9 cellular contexts compared by ENCODE assay signal in the genomic region with DNA sequence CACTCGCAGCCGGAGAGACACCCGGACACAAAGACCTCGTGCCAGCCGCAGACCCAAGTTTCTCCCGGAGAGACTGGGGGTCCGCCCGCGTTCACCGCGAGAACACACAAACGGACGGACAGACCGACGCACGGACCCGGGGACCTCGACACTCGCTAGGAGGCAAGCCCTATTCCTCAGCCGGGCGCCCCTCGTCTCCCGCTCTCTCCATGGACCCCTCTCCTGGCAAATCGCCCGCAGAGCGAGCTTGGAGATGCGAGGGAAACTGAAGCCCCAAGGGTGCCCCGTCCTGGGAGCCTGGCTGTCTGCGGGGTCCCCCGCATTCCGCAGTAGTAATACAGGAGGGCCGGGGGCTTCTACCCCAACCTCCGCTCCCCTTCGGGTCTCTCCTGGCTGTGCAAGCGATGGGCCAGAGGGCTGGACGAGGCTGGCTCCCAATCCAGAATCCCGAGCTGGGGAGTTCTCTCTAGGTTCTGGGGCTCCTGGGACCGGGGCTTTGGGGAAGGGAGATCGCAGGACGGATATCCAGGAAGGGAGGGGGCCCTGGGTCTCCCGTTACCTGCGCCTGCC. TPM values are rescaled to one million over a fixed set of nuclear protein-coding genes. Genes with fewer than 3 reads are reported as not detected.
DNase-seq lines count a peak whose midpoint lies in the region; ATAC-seq and TF ChIP-seq lines count a peak whose summit lies in the region.
"Had no signal": no experiment of that assay in that cellular context is flagged by ENCODE, and none has a peak within 500 bp of the region (broad histone marks: within the 10 kb centered on the region; RNA-seq: fewer than 3 reads in every experiment).

No MANE protein-coding gene starts in this region.

- H3K36me3 ChIP-seq in cardiac muscle cell, result no peaks in the 10 kb centered on the region
- H3K36me3 ChIP-seq in colonic mucosa, result no peaks in the 10 kb centered on the region
- no peaks in the 10 kb centered on the region for H3K36me3 ChIP-seq in upper lobe of left lung

- H3K9me3 ChIP-seq in cardiac muscle cell (ENCODE audit: low read depth) (no peaks in the 10 kb centered on the region), colonic mucosa (no peaks in the 10 kb centered on the region), upper lobe of left lung (no peaks in the 10 kb centered on the region)

- peaks cover 57 to 64% of the 10 kb centered on the region in 2 donors for H3K27me3 Mint-ChIP-seq in natural killer cell (ENCODE audit: low read depth in 2 of 2)

- TF ChIP-seq EP300 in upper lobe of left lung (IDR thresholded peaks at IDR 0.05), result no peak

- no peaks in the 10 kb centered on the region for H3K9me3 Mint-ChIP-seq in natural killer cell

- H3K4me1 Mint-ChIP-seq in natural killer cell, result peaks cover 11 to 30% of the 10 kb centered on the region in 2 donors

- no peaks in the 10 kb centered on the region for H3K36me3 Mint-ChIP-seq in natural killer cell

- peaks cover 84% of the 10 kb centered on the region for H3K27me3 ChIP-seq in cardiac muscle cell
- peaks cover 52% of the 10 kb centered on the region for H3K27me3 ChIP-seq in colonic mucosa
- H3K27me3 ChIP-seq in upper lobe of left lung, result peaks cover 0 to 46% (median 42%) of the 10 kb centered on the region in 4 donors

- TF ChIP-seq CTCF in cardiac muscle cell (IDR thresholded peaks at IDR 0.05; ENCODE audit: low read depth, low read length) (no peak), colonic mucosa (IDR thresholded peaks at IDR 0.05) (no peak), natural killer cell (IDR thresholded peaks at IDR 0.05) (no peak), upper lobe of left lung (IDR thresholded peaks at IDR 0.05) (no peak)

- peak overlapping the region in 1 of 2 donors; percentile 42 for H3K27ac Mint-ChIP-seq in natural killer cell

- ATAC-seq in Right ventricle myocardium inferior (no peak), natural killer cell (peak in 2 of 3 donors; percentile 27 to 37), upper lobe of left lung (ENCODE audit: low FRiP score in 2 of 2) (peak in 1 of 2 donors; percentile 2), GM19455 (IDR thresholded peaks at IDR 0.05; ENCODE audit: unreplicated experiment) (no peak), HG02798 (IDR thresholded peaks at IDR 0.05; ENCODE audit: poor library complexity, unreplicated experiment) (no peak), HG03354 (IDR thresholded peaks at IDR 0.05; ENCODE audit: poor library complexity, severe bottlenecking, unreplicated experiment) (no peak)

- H3K4me3 ChIP-seq in cardiac muscle cell, result peak overlapping the region; percentile 45
- H3K4me3 ChIP-seq in colonic mucosa, result peak overlapping the region; percentile 23
- H3K4me3 ChIP-seq in upper lobe of left lung, result peak overlapping the region; percentile 14 to 45 (median 34)

- H3K4me1 ChIP-seq in cardiac muscle cell (ENCODE audit: low read depth) (peaks cover 8% of the 10 kb centered on the region), colonic mucosa (peaks cover 4% of the 10 kb centered on the region), upper lobe of left lung (peaks cover 20 to 33% (median 26%) of the 10 kb centered on the region in 4 donors)

- H3K9ac ChIP-seq in colonic mucosa (ENCODE audit: low read depth in 2 of 2, low read length in 2 of 2), result no peak overlapping the region

- WGBS in upper lobe of left lung, 2 donors, result 0 to 11% methylated on average over 9 to 14 of the region's 42 CpGs

- peak overlapping the region; percentile 77 for H3K4me3 Mint-ChIP-seq in natural killer cell

- H3K27ac ChIP-seq in cardiac muscle cell, result no peak overlapping the region
- no peak overlapping the region for H3K27ac ChIP-seq in colonic mucosa
- no peak overlapping the region for H3K27ac ChIP-seq in upper lobe of left lung

- intact Hi-C loops in Right ventricle myocardium inferior (cut with DNase I) (no loop called here), colonic mucosa (cut with DNase I) (no loop called here), natural killer cell (cut with micrococcal nuclease) (no loop called here)

- peak in 1 of 2 donors; percentile 13 for DNase-seq in cardiac muscle cell (ENCODE audit: low read depth in 1 of 2, low spot score in 1 of 2)
- no peak for DNase-seq in Right ventricle myocardium inferior (ENCODE audit: missing footprints)
- DNase-seq in colonic mucosa, result no peak
- no peak for DNase-seq in natural killer cell
- no peak for DNase-seq in upper lobe of left lung
- DNase-seq: stimulated activated CD4-positive, alpha-beta T cell treated with anti-CD3 and anti-CD28 coated beads, Interleukin-1b, Interleukin-23, amount 100 ng/mL, for 48 hours had no signal

- TF ChIP-seq POLR2A in upper lobe of left lung (IDR thresholded peaks at IDR 0.05), result no peak

RNA-seq across cellular contexts. Expression of a gene that starts 0.5 kb away (rescaled TPM):
- total RNA-seq in cardiac muscle cell (0.09 TPM in 1 of 2 replicates, not detected in the other), Right ventricle myocardium inferior (not detected), colonic mucosa (under 1 TPM; 0.22 to 0.35 TPM), natural killer cell (under 1 TPM in 1 of 3 donors, not detected in 2; 0.13 TPM), upper lobe of left lung (under 1 TPM in 1 of 6 donors, not detected in 5; 0.07 TPM)
- 0.44 TPM in 1 of 2 replicates, not detected in the other for polyA plus RNA-seq in cardiac muscle cell

Comparison
In these comparisons a context has a peak if more than half of its experiments do, and no peak if none do; other contexts are left out.
1. ATAC-seq: peak in natural killer cell (2 of 3); none in Right ventricle myocardium inferior (single experiment), GM19455 (single experiment), HG02798 (single experiment) and HG03354 (single experiment).
2. Peak in every context shown above with its lines, with median percentiles within 50 percentile points of each other: H3K4me3 ChIP-seq.